ENCODE assay signal across 8 cellular contexts in genomic region chr20:266604-267562, GRCh38. TPM values are rescaled to one million over a fixed set of nuclear protein-coding genes. Genes with fewer than 3 reads are reported as not detected.
A peak's percentile ranks its signal among the peaks of the same experiment; 100 is the strongest.
DNase-seq lines count a peak whose midpoint lies in the region; ATAC-seq and TF ChIP-seq lines count a peak whose summit lies in the region.

No MANE protein-coding gene starts in this region.

- DNase-seq in AG09319 (ENCODE audit: extremely low read depth, low read depth), result peak; percentile 20
- DNase-seq in NCI-H226, result peak; percentile 20
- DNase-seq in activated CD4-positive, CD25-positive, alpha-beta regulatory T cell treated with anti-CD3 and anti-CD28 coated beads, Interleukin-2, amount 50 U/mL, for 72 hours, result peak; percentile 90
- DNase-seq in cerebellum (ENCODE audit: low spot score), result peak; percentile 83
- peak; percentile 97 for DNase-seq in left kidney (ENCODE audit: low read depth, low spot score)
- DNase-seq in stimulated activated CD4-positive, alpha-beta T cell treated with anti-CD3 and anti-CD28 coated beads, Interleukin-1b, Interleukin-23, amount 100 ng/mL, for 4 hours (ENCODE audit: low read depth in 2 of 2), result peak; percentile 88 to 90

- ATAC-seq in GM18907 (IDR thresholded peaks at IDR 0.05; ENCODE audit: unreplicated experiment), result peak; percentile 75
- ATAC-seq in HG03159 (IDR thresholded peaks at IDR 0.05; ENCODE audit: unreplicated experiment), result peak; percentile 88

- TF ChIP-seq CTCF in AG09319 (IDR thresholded peaks at IDR 0.05; ENCODE audit: low read depth, low read length), result peak; percentile 92

RNA-seq across cellular contexts. Expression of gene DEFB132, which starts 9.4 kb away (rescaled TPM):
- total RNA-seq in cerebellum, result not detected

RNA-seq across cellular contexts. Expression of gene C20orf96, which starts 23.7 kb away (rescaled TPM):
- 6.3 TPM for total RNA-seq in cerebellum

RNA-seq across cellular contexts. Expression of gene ZCCHC3, which starts 30.5 kb away (rescaled TPM):
- 13.5 TPM for total RNA-seq in cerebellum

RNA-seq across cellular contexts. Expression of gene DEFB129, which starts 39.8 kb away (rescaled TPM):
- not detected for total RNA-seq in cerebellum

RNA-seq across cellular contexts. Expression of gene SOX12, which starts 58.5 kb away (rescaled TPM):
- total RNA-seq in cerebellum, result 8.5 TPM

Comparison
In these comparisons a context has a peak if more than half of its experiments do, and no peak if none do; other contexts are left out.
1. Peak in every context shown above with its lines: DNase-seq and ATAC-seq.
2. DNase-seq: peak in every context shown above with its lines; median percentile 97 in left kidney; 90 in activated CD4-positive, CD25-positive, alpha-beta regulatory T cell treated with anti-CD3 and anti-CD28 coated beads, Interleukin-2, amount 50 U/mL, for 72 hours; 89 in stimulated activated CD4-positive, alpha-beta T cell treated with anti-CD3 and anti-CD28 coated beads, Interleukin-1b, Interleukin-23, amount 100 ng/mL, for 4 hours; 83 in cerebellum; 20 in AG09319; 20 in NCI-H226.